In the genomic region with DNA sequence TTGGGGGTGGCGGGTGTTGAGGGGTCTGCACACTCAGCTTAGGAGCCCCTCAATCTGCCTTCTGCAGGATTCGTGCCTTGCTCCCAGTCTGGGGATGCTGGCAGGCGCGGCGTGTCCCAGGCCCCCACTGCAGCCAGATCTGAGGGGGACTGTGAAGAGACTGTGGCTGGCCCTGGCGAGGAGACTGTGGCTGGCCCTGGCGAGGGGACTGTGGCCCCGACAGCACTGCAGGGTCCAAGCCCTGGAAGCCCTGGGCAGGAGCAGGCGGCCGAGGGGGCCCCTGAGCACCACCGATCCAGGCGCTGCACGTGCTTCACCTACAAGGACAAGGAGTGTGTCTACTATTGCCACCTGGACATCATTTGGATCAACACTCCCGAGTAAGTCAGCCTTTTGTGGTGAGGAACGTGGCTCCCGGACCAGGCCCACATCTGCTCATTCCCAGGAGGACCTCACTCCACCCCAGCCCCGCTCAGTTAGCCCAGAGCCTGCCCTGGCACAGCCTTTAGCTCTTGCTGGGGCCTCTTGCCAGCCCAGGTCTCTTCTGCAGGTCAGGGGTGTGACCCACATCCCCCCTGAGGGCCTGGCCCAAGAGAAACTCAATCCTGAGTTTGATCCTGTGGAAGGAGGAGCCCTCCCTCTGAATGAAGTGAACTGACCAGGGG, we compare ENCODE assay signal across 25 cellular contexts. TPM values are rescaled to one million over a fixed set of nuclear protein-coding genes. Genes with fewer than 3 reads are reported as not detected.
"Had no signal": no experiment of that assay in that cellular context is flagged by ENCODE, and none has a peak within 500 bp of the region (broad histone marks: within the 10 kb centered on the region; RNA-seq: fewer than 3 reads in every experiment).

No MANE protein-coding gene starts in this region.

- H3K9me3 ChIP-seq: mucosa of descending colon, neutrophil, SJSA1, testis, upper lobe of left lung had no signal

- H3K4me1 ChIP-seq: foreskin keratinocyte, parathyroid adenoma, SJSA1 had no signal

- H3K27ac Mint-ChIP-seq: activated CD4-positive, alpha-beta T cell treated with anti-CD3 and anti-CD28 coated beads for 36 hours; activated CD8-positive, alpha-beta T cell treated with anti-CD3 and anti-CD28 coated beads, Interleukin-2, amount 10 ng/mL, durations not matched to agents 7 days and 5 days; effector memory CD8-positive, alpha-beta T cell; naive thymus-derived CD4-positive, alpha-beta T cell had no signal

- H3K79me2 ChIP-seq: parathyroid adenoma had no signal

- DNase-seq: activated CD4-positive, alpha-beta T cell treated with anti-CD3 and anti-CD28 coated beads for 36 hours; activated CD8-positive, alpha-beta T cell treated with anti-CD3 and anti-CD28 coated beads, Interleukin-2, amount 10 ng/mL, durations not matched to agents 7 days and 5 days; activated effector memory CD4-positive, alpha-beta T cell treated with Interleukin-2 at 50 U/mL for 16 hours; activated naive CD4-positive, alpha-beta T cell treated with anti-CD3 and anti-CD28 coated beads, Interleukin-2, amount 50 U/mL, for 16 hours; activated T-cell treated with anti-CD3 and anti-CD28 coated beads, Interleukin-2, amount 50 U/mL, for 4 hours; dermis blood vessel endothelial cell; effector memory CD8-positive, alpha-beta T cell; glutamatergic neuron; hypothalamus; kidney; stimulated activated CD4-positive, alpha-beta T cell treated with anti-CD3 and anti-CD28 coated beads, Interleukin-4, amount 100 ng/mL, for 1 hour; testis had no signal

- H3K4me2 ChIP-seq: smooth muscle cell had no signal

- H2AFZ ChIP-seq: parathyroid adenoma had no signal

- H3K4me3 Mint-ChIP-seq: activated CD4-positive, alpha-beta T cell treated with anti-CD3 and anti-CD28 coated beads for 36 hours; activated CD8-positive, alpha-beta T cell treated with anti-CD3 and anti-CD28 coated beads, Interleukin-2, amount 10 ng/mL, durations not matched to agents 7 days and 5 days; activated T-cell treated with anti-CD3 and anti-CD28 coated beads, Interleukin-2, amount 50 U/mL, for 4 hours; effector memory CD8-positive, alpha-beta T cell had no signal

- H3K36me3 ChIP-seq: neutrophil, SJSA1, upper lobe of left lung had no signal

- H3K4me3 ChIP-seq: SJSA1 had no signal

- H3K27ac ChIP-seq: foreskin keratinocyte, neutrophil, parathyroid adenoma, SJSA1, testis, upper lobe of left lung had no signal

- H3K27me3 ChIP-seq: testis had no signal

- H3K9ac ChIP-seq: parathyroid adenoma had no signal

- ATAC-seq: activated CD4-positive, alpha-beta T cell treated with anti-CD3 and anti-CD28 coated beads for 36 hours; activated CD8-positive, alpha-beta T cell treated with anti-CD3 and anti-CD28 coated beads, Interleukin-2, amount 10 ng/mL, durations not matched to agents 7 days and 5 days; activated T-cell treated with anti-CD3 and anti-CD28 coated beads, Interleukin-2, amount 50 U/mL, for 4 hours; effector memory CD8-positive, alpha-beta T cell; foreskin keratinocyte; left lobe of liver; naive thymus-derived CD4-positive, alpha-beta T cell; sciatic nerve had no signal

- H3K9me3 Mint-ChIP-seq: activated T-cell treated with anti-CD3 and anti-CD28 coated beads, Interleukin-2, amount 50 U/mL, for 4 hours; effector memory CD8-positive, alpha-beta T cell; naive thymus-derived CD4-positive, alpha-beta T cell had no signal

RNA-seq across cellular contexts. Expression of a gene that starts 1.1 kb away (rescaled TPM):
- total RNA-seq: activated CD8-positive, alpha-beta T cell treated with anti-CD3 and anti-CD28 coated beads, Interleukin-2, amount 10 ng/mL, durations not matched to agents 7 days and 5 days; activated T-cell treated with anti-CD3 and anti-CD28 coated beads, Interleukin-2, amount 50 U/mL, for 4 hours; astrocyte; dermis blood vessel endothelial cell; fibroblast of lung; foreskin keratinocyte; left lobe of liver; lung microvascular endothelial cell; sciatic nerve; SJSA1; smooth muscle cell had no signal
- polyA plus RNA-seq: fibroblast of lung, foreskin keratinocyte, smooth muscle cell had no signal
